ENCODE assay signal across 8 cellular contexts in the genomic region with DNA sequence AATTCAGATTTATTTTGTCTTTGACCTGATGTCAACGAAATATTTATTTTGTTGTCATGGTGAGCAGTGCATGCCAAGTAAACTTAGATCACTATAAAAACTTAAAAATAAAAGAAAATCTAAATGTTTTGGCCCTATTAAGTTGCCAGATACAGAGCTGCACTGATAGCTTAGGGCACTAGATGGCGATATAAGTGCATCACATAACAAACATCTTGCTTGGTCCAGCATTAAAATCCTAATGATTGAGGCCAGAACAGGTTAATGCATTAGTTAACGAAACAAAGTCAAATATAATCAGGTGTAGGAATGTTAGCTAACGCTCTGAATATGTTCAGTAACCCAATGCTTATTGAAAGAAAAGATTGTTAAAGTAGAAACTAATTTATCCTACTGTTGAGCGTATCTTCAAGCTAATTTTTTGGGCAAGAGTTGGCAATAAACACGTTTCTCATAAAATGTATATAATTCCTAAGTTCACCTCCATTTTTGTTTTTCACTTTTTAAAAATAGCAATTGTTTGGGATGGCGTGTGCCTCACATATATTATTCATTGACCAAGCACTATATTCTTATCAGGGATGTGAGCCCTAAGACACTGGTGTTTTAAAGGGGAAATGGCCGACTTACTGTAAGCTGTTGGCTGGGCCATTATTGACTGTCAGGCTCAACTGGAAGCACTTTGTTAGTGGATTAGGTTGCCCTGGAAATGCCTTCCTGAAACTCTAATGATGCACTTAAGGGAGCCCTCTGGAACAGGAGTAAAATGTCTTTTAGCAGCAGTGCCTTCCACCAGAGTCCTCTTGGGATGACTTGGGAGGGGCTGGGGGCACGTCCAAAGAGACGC. TPM values are rescaled to one million over a fixed set of nuclear protein-coding genes. Genes with fewer than 3 reads are reported as not detected.
DNase-seq lines count a peak whose midpoint lies in the region; ATAC-seq and TF ChIP-seq lines count a peak whose summit lies in the region.

No MANE protein-coding gene starts in this region.

- H3K27me3 ChIP-seq in thyroid gland = no peaks in the 10 kb centered on the region

- in situ Hi-C loops in KBM-7 (cut with MboI; ENCODE audit: low pct_unique_long_range_greater_than_20kb, low sequenced_read_pairs) = no loop called here

- H3K4me1 ChIP-seq in thyroid gland = peaks cover 10 to 14% of the 10 kb centered on the region in 2 donors

- peak; percentile 27 for DNase-seq in activated T-cell treated with anti-CD3 and anti-CD28 coated beads for 4 hours
- DNase-seq in activated T-cell treated with anti-CD3 and anti-CD28 coated beads, Interleukin-2, amount 50 U/mL, for 1 hour = no peak
- peak; percentile 65 for DNase-seq in KBM-7
- DNase-seq in RPMI8226 = peak; percentile 62
- DNase-seq in cerebellar cortex (ENCODE audit: low spot score) = peak; percentile 68
- peak; percentile 74 for DNase-seq in kidney tubule cell (ENCODE audit: low spot score)
- DNase-seq in thyroid gland = peak; percentile 39 to 44

- no peak for TF ChIP-seq POLR2A in thyroid gland (IDR thresholded peaks at IDR 0.05)

- H3K36me3 ChIP-seq in thyroid gland = no peaks in the 10 kb centered on the region

- 40 to 45% methylated on average over 10 of the region's 10 CpGs for WGBS in thyroid gland, 2 donors

- no peak overlapping the region for H3K4me3 ChIP-seq in thyroid gland (replicated peaks in 1 of 3)

- H3K27ac ChIP-seq in thyroid gland = no peak overlapping the region

- ATAC-seq in GM21576 (IDR thresholded peaks at IDR 0.05; ENCODE audit: unreplicated experiment) = peak; percentile 83

- intact Hi-C loops in thyroid gland (cut with DNase I) = no loop called here

- H3K9me3 ChIP-seq in thyroid gland = no peaks in the 10 kb centered on the region

- peak; percentile 61 to 94 (median 90) for TF ChIP-seq CTCF in thyroid gland (IDR thresholded peaks at IDR 0.05)

RNA-seq across cellular contexts. Expression of gene KCTD16, which starts 33.3 kb away (rescaled TPM):
- total RNA-seq in thyroid gland = 1 to 10 TPM in 2 of 4 donors, under 1 TPM in 2; 0.13 to 2.5 (median 1.5) TPM

RNA-seq across cellular contexts. Expression of gene YIPF5, which starts 33.5 kb away (rescaled TPM):
- total RNA-seq in thyroid gland = 10 to 100 TPM; 34.9 to 48.2 (median 41.5) TPM
